1 cellular context compared by ENCODE assay signal in genomic region chr4:121712001-121712655, GRCh38.
TF ChIP-seq lines count a peak whose summit lies in the region.

No MANE protein-coding gene starts in this region.

TF ChIP-seq in H1, 55 proteins besides CTCF, POLR2A, EP300 and RAD21 (continued from another document):
- no peak for TF ChIP-seq JUND (IDR thresholded peaks at IDR 0.05; ENCODE audit: low read length)
TF ChIP-seq in H1: peak in this region for 1.
